In the genomic region with DNA sequence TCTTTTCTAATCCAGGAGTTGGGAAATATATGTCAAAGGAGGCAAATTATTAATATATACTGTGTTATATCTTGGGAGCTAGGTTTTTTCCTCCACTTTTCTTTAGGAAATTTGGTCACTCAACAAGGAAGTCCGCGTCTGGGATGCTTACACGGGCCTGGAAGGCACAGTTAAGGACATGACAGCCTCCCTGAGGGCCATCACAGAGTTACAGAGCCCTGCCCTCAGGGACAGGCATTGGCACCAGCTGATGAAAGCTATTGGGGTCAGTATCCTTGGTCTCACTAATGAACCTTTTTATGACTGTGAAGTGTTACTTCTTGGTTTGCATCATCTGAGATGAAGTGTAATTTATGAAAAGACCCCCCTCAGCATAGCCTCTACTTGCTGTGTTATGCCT, we compare ENCODE assay signal across 19 cellular contexts.
DNase-seq lines count a peak whose midpoint lies in the region; ATAC-seq, FAIRE-seq and TF ChIP-seq lines count a peak whose summit lies in the region.
"Had no signal": no experiment of that assay in that cellular context is flagged by ENCODE, and none has a peak within 500 bp of the region (broad histone marks: within the 10 kb centered on the region; RNA-seq: fewer than 3 reads in every experiment).

No MANE protein-coding gene starts in this region.

- no peak for FAIRE-seq in keratinocyte (lab: Jason Lieb, UNC)

- H3K9me2 ChIP-seq in GM23248 (ENCODE audit: insufficient read depth), result no peaks in the 10 kb centered on the region

- H3K9me1 ChIP-seq in keratinocyte (ENCODE audit: control insufficient read depth, extremely low read depth, insufficient read depth, low read length), result no peaks in the 10 kb centered on the region

- intact Hi-C loops in esophagus squamous epithelium (cut with DNase I), result no loop called here

- TF ChIP-seq POLR2A in esophagus squamous epithelium (IDR thresholded peaks at IDR 0.05), result no peak

- dilution Hi-C loops in keratinocyte (cut with MboI; ENCODE audit: extremely low pct_ligation_motif_present, low sequenced_read_pairs), result no loop called here

- H3K4me2 ChIP-seq in GM23248 (ENCODE audit: unreplicated experiment) (peak overlapping the region; percentile 50), keratinocyte (ENCODE audit: control insufficient read depth, extremely low read depth, insufficient read depth, low read depth, low read length) (peak overlapping the region; percentile 39), skeletal muscle satellite cell (ENCODE audit: low read length) (peak overlapping the region; percentile 63)

- peaks cover 9% of the 10 kb centered on the region; the same call in 1 of the 2 replicates for H3F3A ChIP-seq in GM23248 (ENCODE audit: insufficient read depth)

- H3K27ac ChIP-seq in GM23248 (peak overlapping the region; percentile 35), RWPE2 (ENCODE audit: poor library complexity, severe bottlenecking) (peak overlapping the region; percentile 83), keratinocyte (ENCODE audit: control insufficient read depth, insufficient read depth, low read length) (no peak overlapping the region), esophagus squamous epithelium (peak overlapping the region in 1 of 4 donors; percentile 50)
- no peak overlapping the region for H3K27ac ChIP-seq in effector memory CD4-positive, alpha-beta T cell (ENCODE audit: insufficient read depth, low read length, poor library complexity, severe bottlenecking)
- H3K27ac ChIP-seq: body of pancreas, colonic mucosa, suprapubic skin had no signal

- ATAC-seq in RWPE2 (ENCODE audit: low read depth) (peak; percentile 5; the same call in 2 of the 3 replicates), GM18511 (IDR thresholded peaks at IDR 0.05; ENCODE audit: unreplicated experiment) (no peak)
- ATAC-seq: activated CD8-positive, alpha-beta T cell treated with anti-CD3 and anti-CD28 coated beads, Interleukin-2, amount 10 ng/mL, durations not matched to agents 7 days and 5 days had no signal

- no peaks in the 10 kb centered on the region for H3K9me3 ChIP-seq in GM23248 (ENCODE audit: low read depth)
- no peaks in the 10 kb centered on the region for H3K9me3 ChIP-seq in RWPE2 (ENCODE audit: severe bottlenecking)
- H3K9me3 ChIP-seq in keratinocyte (ENCODE audit: control insufficient read depth, low read depth, low read length), result no peaks in the 10 kb centered on the region
- no peaks in the 10 kb centered on the region for H3K9me3 ChIP-seq in skeletal muscle satellite cell (replicated peaks; ENCODE audit: low read length)
- no peaks in the 10 kb centered on the region for H3K9me3 ChIP-seq in esophagus squamous epithelium
- no peaks in the 10 kb centered on the region for H3K9me3 ChIP-seq in effector memory CD4-positive, alpha-beta T cell (ENCODE audit: control insufficient read depth, low read length)
- H3K9me3 ChIP-seq: body of pancreas, colonic mucosa, suprapubic skin had no signal

- H3K9ac ChIP-seq in GM23248 (no peak overlapping the region), keratinocyte (ENCODE audit: control insufficient read depth, extremely low read depth, insufficient read depth, low read length) (no peak overlapping the region), skeletal muscle satellite cell (ENCODE audit: low read depth, low read length) (peak overlapping the region; percentile 34)

- no peak overlapping the region for H2AFZ ChIP-seq in GM23248
- H2AFZ ChIP-seq in keratinocyte (ENCODE audit: control insufficient read depth, low read length), result no peak overlapping the region

- WGBS in GM23248 (ENCODE audit: low coverage in 1 of 2, low lambda C conversion rate in 2 of 2, missing lambda C conversion rate in 2 of 2), 2 experiments, result 24 to 44% methylated on average over 3 of the region's 3 CpGs
- WGBS in esophagus squamous epithelium, 2 donors, result 64 to 81% methylated on average over 3 of the region's 3 CpGs

- H3K79me2 ChIP-seq in GM23248 (ENCODE audit: insufficient read depth) (no peaks in the 10 kb centered on the region), keratinocyte (ENCODE audit: control insufficient read depth, insufficient read depth, low read length) (no peaks in the 10 kb centered on the region)

- H4K20me1 ChIP-seq in GM23248 (ENCODE audit: insufficient read depth) (no peaks in the 10 kb centered on the region), keratinocyte (ENCODE audit: control insufficient read depth, extremely low read depth, insufficient read depth, low read length) (no peaks in the 10 kb centered on the region)

- in situ Hi-C loops in GM23248 (cut with MboI), result no loop called here

- DNase-seq in GM23248 (no peak), RWPE2 (ENCODE audit: low spot score) (no peak), keratinocyte (ENCODE audit: low read depth, low spot score) (no peak), esophagus squamous epithelium (lab: John Stamatoyannopoulos, UW) (no peak)
- DNase-seq in effector memory CD4-positive, alpha-beta T cell, result no peak
- DNase-seq: activated B cell treated with CpG ODN at 0.5 μM for 24 hours; activated CD8-positive, alpha-beta T cell treated with anti-CD3 and anti-CD28 coated beads, Interleukin-2, amount 10 ng/mL, durations not matched to agents 7 days and 5 days; activated naive CD4-positive, alpha-beta T cell treated with anti-CD3 and anti-CD28 coated beads, Interleukin-2, amount 50 U/mL, for 16 hours; activated T-cell treated with anti-CD3 and anti-CD28 coated beads, Interleukin-2, amount 50 U/mL, for 48 hours; AML-193; Kasumi-1; NCI-H1092; NCI-H2081 treated with DMSO at 0.1 percent for 48 hours; NCI-H524 treated with DMSO at 0.1 percent for 48 hours had no signal

- H3K27me3 ChIP-seq in GM23248 (replicated peaks; ENCODE audit: insufficient read depth), result peaks cover 4% of the 10 kb centered on the region; the same call in 1 of the 2 replicates
- H3K27me3 ChIP-seq in RWPE2 (ENCODE audit: insufficient read depth, poor library complexity, severe bottlenecking), result no peaks in the 10 kb centered on the region
- no peaks in the 10 kb centered on the region for H3K27me3 ChIP-seq in keratinocyte (ENCODE audit: control insufficient read depth, extremely low read depth, insufficient read depth, low read length)
- no peaks in the 10 kb centered on the region for H3K27me3 ChIP-seq in skeletal muscle satellite cell (ENCODE audit: control insufficient read depth, insufficient read depth, low read length)
- no peaks in the 10 kb centered on the region for H3K27me3 ChIP-seq in esophagus squamous epithelium
- H3K27me3 ChIP-seq in effector memory CD4-positive, alpha-beta T cell (replicated peaks; ENCODE audit: control insufficient read depth, insufficient read depth, low read length, poor library complexity, severe bottlenecking), result no peaks in the 10 kb centered on the region
- H3K27me3 ChIP-seq: body of pancreas, colonic mucosa, suprapubic skin had no signal

- H3K4me1 ChIP-seq in GM23248 (ENCODE audit: insufficient read depth) (peaks cover 23% of the 10 kb centered on the region), RWPE2 (ENCODE audit: insufficient read depth, poor library complexity, severe bottlenecking) (peaks cover 25% of the 10 kb centered on the region), keratinocyte (ENCODE audit: control insufficient read depth, extremely low read depth, insufficient read depth, low read length) (peaks cover 18% of the 10 kb centered on the region), skeletal muscle satellite cell (ENCODE audit: control insufficient read depth, insufficient read depth, low read length) (peaks cover 21% of the 10 kb centered on the region), esophagus squamous epithelium (peaks cover 0 to 9% (median 0%) of the 10 kb centered on the region in 3 donors)
- H3K4me1 ChIP-seq in effector memory CD4-positive, alpha-beta T cell (ENCODE audit: control insufficient read depth, insufficient read depth, low read length, poor library complexity, severe bottlenecking), result no peaks in the 10 kb centered on the region
- H3K4me1 ChIP-seq: colonic mucosa had no signal

- TF ChIP-seq CTCF in RWPE2 (IDR thresholded peaks at IDR 0.05; ENCODE audit: poor library complexity, severe bottlenecking) (no peak), keratinocyte (optimal IDR thresholded peaks at IDR 0.05 in 1 of 3, IDR thresholded peaks at IDR 0.05 in 1 of 3, conservative IDR thresholded peaks at IDR 0.05 in 1 of 3; ENCODE audit: extremely low read depth in 1 of 3, insufficient read depth in 2 of 3, low read length in 3 of 3) (no peak), esophagus squamous epithelium (IDR thresholded peaks at IDR 0.05) (no peak)

- H3K36me3 ChIP-seq in GM23248 (ENCODE audit: low read depth), result no peaks in the 10 kb centered on the region
- H3K36me3 ChIP-seq in RWPE2 (ENCODE audit: low read depth), result no peaks in the 10 kb centered on the region
- no peaks in the 10 kb centered on the region for H3K36me3 ChIP-seq in keratinocyte (ENCODE audit: control insufficient read depth in 2 of 2, extremely low read depth in 1 of 2, insufficient read depth in 2 of 2, low read length in 2 of 2)
- H3K36me3 ChIP-seq in skeletal muscle satellite cell (ENCODE audit: insufficient read depth, low read length), result no peaks in the 10 kb centered on the region
- H3K36me3 ChIP-seq in esophagus squamous epithelium, result no peaks in the 10 kb centered on the region
- H3K36me3 ChIP-seq in effector memory CD4-positive, alpha-beta T cell (ENCODE audit: control insufficient read depth, insufficient read depth, low read length), result no peaks in the 10 kb centered on the region
- H3K36me3 ChIP-seq: colonic mucosa, suprapubic skin had no signal

- no peak overlapping the region for H3K4me3 ChIP-seq in GM23248
- H3K4me3 ChIP-seq in RWPE2 (ENCODE audit: severe bottlenecking), result no peak overlapping the region
- no peak overlapping the region for H3K4me3 ChIP-seq in keratinocyte (ENCODE audit: control insufficient read depth in 2 of 3, extremely low read depth in 1 of 3, insufficient read depth in 2 of 3, low read depth in 1 of 3, low read length in 3 of 3)
- peak overlapping the region; percentile 18 for H3K4me3 ChIP-seq in skeletal muscle satellite cell (ENCODE audit: low read length)
- no peak overlapping the region for H3K4me3 ChIP-seq in esophagus squamous epithelium
- H3K4me3 ChIP-seq in effector memory CD4-positive, alpha-beta T cell (ENCODE audit: insufficient read depth, low read depth, low read length, poor library complexity, severe bottlenecking), result no peak overlapping the region
- H3K4me3 ChIP-seq: body of pancreas, colonic mucosa, suprapubic skin had no signal

Comparison
In these comparisons a context has a peak if more than half of its experiments do, and no peak if none do; other contexts are left out.
1. H3K27ac ChIP-seq: peak in GM23248 (single experiment) and RWPE2 (single experiment); none in keratinocyte (single experiment) and effector memory CD4-positive, alpha-beta T cell (single experiment).
2. Peak in every context shown above with its lines, with median percentiles within 50 percentile points of each other: H3K4me2 ChIP-seq.